In genomic region chr2:23916727-23917458, GRCh38 we compare ENCODE assay signal across 9 cellular contexts. TPM values are rescaled to one million over a fixed set of nuclear protein-coding genes. Genes with fewer than 3 reads are reported as not detected.
A peak's percentile ranks its signal among the peaks of the same experiment; 100 is the strongest.
DNase-seq lines count a peak whose midpoint lies in the region; TF ChIP-seq lines count a peak whose summit lies in the region.
"Had no signal": no experiment of that assay in that cellular context is flagged by ENCODE, and none has a peak within 500 bp of the region (broad histone marks: within the 10 kb centered on the region; RNA-seq: fewer than 3 reads in every experiment).

No MANE protein-coding gene starts in this region.

- TF ChIP-seq CTCF in right atrium auricular region (IDR thresholded peaks at IDR 0.05), result no peak

- peaks cover 0 to 18% of the 10 kb centered on the region in 2 donors for H3K4me1 ChIP-seq in right atrium auricular region

- peaks cover 2% of the 10 kb centered on the region for H3K36me3 Mint-ChIP-seq in activated naive CD8-positive, alpha-beta T cell treated with anti-CD3 and anti-CD28 coated beads for 36 hours
- H3K36me3 Mint-ChIP-seq in stimulated activated naive CD8-positive, alpha-beta T cell treated with anti-CD3 and anti-CD28 coated beads, Interleukin-15, Interleukin-2, amounts not matched to agents 100 ng/mL and 50 ng/mL, for 24 hours (ENCODE audit: low read depth), result peaks cover 5% of the 10 kb centered on the region

- no peaks in the 10 kb centered on the region for H3K27me3 Mint-ChIP-seq in activated naive CD8-positive, alpha-beta T cell treated with anti-CD3 and anti-CD28 coated beads for 36 hours
- H3K27me3 Mint-ChIP-seq in stimulated activated naive CD8-positive, alpha-beta T cell treated with anti-CD3 and anti-CD28 coated beads, Interleukin-15, Interleukin-2, amounts not matched to agents 100 ng/mL and 50 ng/mL, for 24 hours, result no peaks in the 10 kb centered on the region

- H3K27ac Mint-ChIP-seq in activated naive CD8-positive, alpha-beta T cell treated with anti-CD3 and anti-CD28 coated beads for 36 hours, result peak overlapping the region; percentile 77
- peak overlapping the region; percentile 79 for H3K27ac Mint-ChIP-seq in stimulated activated naive CD8-positive, alpha-beta T cell treated with anti-CD3 and anti-CD28 coated beads, Interleukin-15, Interleukin-2, amounts not matched to agents 100 ng/mL and 50 ng/mL, for 24 hours

- no peaks in the 10 kb centered on the region for H3K27me3 ChIP-seq in right atrium auricular region
- H3K27me3 ChIP-seq: thyroid gland had no signal

- H3K9me3 Mint-ChIP-seq in activated naive CD8-positive, alpha-beta T cell treated with anti-CD3 and anti-CD28 coated beads for 36 hours, result no peaks in the 10 kb centered on the region
- H3K9me3 Mint-ChIP-seq in stimulated activated naive CD8-positive, alpha-beta T cell treated with anti-CD3 and anti-CD28 coated beads, Interleukin-15, Interleukin-2, amounts not matched to agents 100 ng/mL and 50 ng/mL, for 24 hours, result no peaks in the 10 kb centered on the region

- H3K4me3 ChIP-seq in right atrium auricular region, result no peak overlapping the region
- H3K4me3 ChIP-seq: thyroid gland had no signal

- no peaks in the 10 kb centered on the region for H3K9me3 ChIP-seq in right atrium auricular region
- H3K9me3 ChIP-seq: thyroid gland had no signal

- no peak overlapping the region for H3K4me3 Mint-ChIP-seq in activated naive CD8-positive, alpha-beta T cell treated with anti-CD3 and anti-CD28 coated beads for 36 hours
- no peak overlapping the region for H3K4me3 Mint-ChIP-seq in stimulated activated naive CD8-positive, alpha-beta T cell treated with anti-CD3 and anti-CD28 coated beads, Interleukin-15, Interleukin-2, amounts not matched to agents 100 ng/mL and 50 ng/mL, for 24 hours

- no peaks in the 10 kb centered on the region for H3K36me3 ChIP-seq in right atrium auricular region
- H3K36me3 ChIP-seq: thyroid gland had no signal

- H3K27ac ChIP-seq in right atrium auricular region, result no peak overlapping the region
- H3K27ac ChIP-seq: thyroid gland had no signal

- H3K4me1 Mint-ChIP-seq in activated naive CD8-positive, alpha-beta T cell treated with anti-CD3 and anti-CD28 coated beads for 36 hours, result peaks cover 55% of the 10 kb centered on the region
- H3K4me1 Mint-ChIP-seq in stimulated activated naive CD8-positive, alpha-beta T cell treated with anti-CD3 and anti-CD28 coated beads, Interleukin-15, Interleukin-2, amounts not matched to agents 100 ng/mL and 50 ng/mL, for 24 hours (ENCODE audit: low read depth), result peaks cover 73% of the 10 kb centered on the region

- DNase-seq in activated effector memory CD4-positive, alpha-beta T cell treated with anti-CD3 and anti-CD28 coated beads, Interleukin-2, amount 50 U/mL, for 16 hours, result peak; percentile 66
- DNase-seq in activated effector memory CD4-positive, alpha-beta T cell treated with Interleukin-2 at 50 U/mL for 16 hours, result no peak
- DNase-seq in HT-29 (ENCODE audit: low spot score) (peak; percentile 4), superior temporal gyrus (ENCODE audit: extremely low spot score) (no peak), NCI-H748 treated with DMSO at 0.1 percent for 48 hours (lab: John Stamatoyannopoulos, UW) (no peak), right atrium auricular region (ENCODE audit: low spot score) (no peak)
- peak; percentile 25 for DNase-seq in activated naive CD8-positive, alpha-beta T cell treated with anti-CD3 and anti-CD28 coated beads for 36 hours
- DNase-seq: thyroid gland had no signal

RNA-seq across cellular contexts. Expression of gene ATAD2B, which starts 10.0 kb away (rescaled TPM):
- 6.6 and 10.2 TPM in 2 replicates for total RNA-seq in HT-29 (2014; rRNA removed; shearing (Covaris generic))
- 10 to 100 TPM; 11.9 to 12.3 TPM for total RNA-seq in activated naive CD8-positive, alpha-beta T cell treated with anti-CD3 and anti-CD28 coated beads for 36 hours
- 1 to 10 TPM; 6.0 to 6.7 TPM for total RNA-seq in right atrium auricular region

RNA-seq across cellular contexts. Expression of gene UBXN2A, which starts 23.4 kb away (rescaled TPM):
- total RNA-seq in HT-29 (2014; rRNA removed; shearing (Covaris generic)), result 2.8 and 4.7 TPM in 2 replicates
- 10 to 100 TPM; 12.4 to 12.6 TPM for total RNA-seq in activated naive CD8-positive, alpha-beta T cell treated with anti-CD3 and anti-CD28 coated beads for 36 hours
- total RNA-seq in right atrium auricular region, result 10 to 100 TPM; 14.3 to 18.7 TPM

Comparison
In these comparisons a context has a peak if more than half of its experiments do, and no peak if none do; other contexts are left out.
1. DNase-seq: peak in activated effector memory CD4-positive, alpha-beta T cell treated with anti-CD3 and anti-CD28 coated beads, Interleukin-2, amount 50 U/mL, for 16 hours (single experiment), HT-29 (single experiment) and activated naive CD8-positive, alpha-beta T cell treated with anti-CD3 and anti-CD28 coated beads for 36 hours (single experiment); none in activated effector memory CD4-positive, alpha-beta T cell treated with Interleukin-2 at 50 U/mL for 16 hours (single experiment), superior temporal gyrus (single experiment), NCI-H748 treated with DMSO at 0.1 percent for 48 hours (single experiment) and right atrium auricular region (single experiment).